Comparison of ENCODE assay signal across 9 cellular contexts in the genomic region with DNA sequence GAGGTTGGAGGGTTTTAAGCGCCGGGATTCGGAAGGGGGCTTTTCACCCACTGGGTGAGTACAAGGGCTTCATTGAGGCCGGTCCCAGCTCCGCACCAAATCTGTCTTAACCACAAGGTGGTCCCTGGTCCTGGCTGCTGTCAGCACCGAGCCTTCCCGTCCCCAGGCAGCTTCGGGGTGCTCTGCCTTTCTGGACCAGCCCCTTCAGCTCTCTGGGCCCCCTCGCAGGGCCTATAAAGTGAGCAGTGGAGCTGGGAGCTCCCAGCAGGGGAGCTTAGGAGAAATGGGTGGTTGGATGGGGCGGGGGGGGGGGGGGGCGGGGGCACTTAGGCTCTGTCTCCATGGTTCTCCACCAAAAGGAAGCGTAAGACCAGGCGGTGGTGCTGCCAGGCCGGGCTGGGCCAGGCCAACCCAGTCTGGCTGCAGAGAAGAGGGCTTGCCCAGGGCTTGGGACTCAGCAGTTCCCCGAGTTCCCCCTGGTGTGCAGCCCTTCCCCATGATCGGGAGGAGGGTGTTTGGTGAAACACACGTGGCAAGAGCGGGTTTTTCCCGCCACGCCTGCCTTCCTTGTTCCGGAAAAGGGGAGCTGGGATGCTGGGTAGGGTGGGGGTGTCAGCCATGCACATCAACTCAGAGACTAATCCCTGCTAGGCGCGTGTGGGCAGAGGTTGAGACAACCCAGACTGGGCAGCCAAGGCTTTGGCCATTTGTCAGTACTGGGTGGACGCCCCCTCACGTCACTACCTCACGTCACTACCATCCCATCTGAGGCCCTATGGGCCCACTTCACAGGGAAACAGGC. TPM values are rescaled to one million over a fixed set of nuclear protein-coding genes. Genes with fewer than 3 reads are reported as not detected.
DNase-seq lines count a peak whose midpoint lies in the region; ATAC-seq and TF ChIP-seq lines count a peak whose summit lies in the region.
"Had no signal": no experiment of that assay in that cellular context is flagged by ENCODE, and none has a peak within 500 bp of the region (broad histone marks: within the 10 kb centered on the region; RNA-seq: fewer than 3 reads in every experiment).

No MANE protein-coding gene starts in this region.

- no peaks in the 10 kb centered on the region for H3K9me3 ChIP-seq in right atrium auricular region

- peak overlapping the region in 1 of 2 donors; percentile 42 for H3K4me3 ChIP-seq in right atrium auricular region

- no peaks in the 10 kb centered on the region for H3K27me3 ChIP-seq in right atrium auricular region

- H3K36me3 ChIP-seq in right atrium auricular region: no peaks in the 10 kb centered on the region

- ATAC-seq in HG02571 (IDR thresholded peaks at IDR 0.05; ENCODE audit: unreplicated experiment): no peak

- peak overlapping the region; percentile 73 to 84 for H3K27ac ChIP-seq in right atrium auricular region

- no peak for TF ChIP-seq CTCF in right atrium auricular region (IDR thresholded peaks at IDR 0.05)

- peaks cover 0 to 19% of the 10 kb centered on the region in 2 donors for H3K4me1 ChIP-seq in right atrium auricular region

- DNase-seq in HCEC 1CT (peak; percentile 81), right atrium auricular region (ENCODE audit: low spot score) (peak; percentile 96), DMS79 (lab: John Stamatoyannopoulos, UW) (no peak), NCI-H1048 (lab: John Stamatoyannopoulos, UW) (no peak), SKM-1 (lab: John Stamatoyannopoulos, UW; ENCODE audit: unreplicated experiment) (no peak)
- DNase-seq in activated naive CD4-positive, alpha-beta T cell treated with anti-CD3 and anti-CD28 coated beads, Interleukin-2, amount 50 U/mL, for 16 hours: peak; percentile 15
- DNase-seq in stimulated activated CD4-positive, alpha-beta T cell treated with anti-CD3 and anti-CD28 coated beads, TNF-alpha, amount 100 ng/mL, for 24 hours (ENCODE audit: low read depth in 3 of 3): peak in 2 of 3 experiments; percentile 6 to 23

RNA-seq across cellular contexts. Expression of gene PRRX2, which starts 32.7 kb away (rescaled TPM):
- 1 to 10 TPM; 1.1 to 6.9 TPM for total RNA-seq in right atrium auricular region
- total RNA-seq: HT1080 had no signal

RNA-seq across cellular contexts. Expression of gene PTGES, which starts 54.7 kb away (rescaled TPM):
- total RNA-seq in right atrium auricular region: 1 to 10 TPM; 1.1 to 2.6 TPM

RNA-seq across cellular contexts. Expression of gene ASB6, which starts 56.2 kb away (rescaled TPM):
- total RNA-seq in right atrium auricular region: 10 to 100 TPM; 10.2 to 12.6 TPM

Comparison
In these comparisons a context has a peak if more than half of its experiments do, and no peak if none do; other contexts are left out.
1. DNase-seq: peak in HCEC 1CT (single experiment), activated naive CD4-positive, alpha-beta T cell treated with anti-CD3 and anti-CD28 coated beads, Interleukin-2, amount 50 U/mL, for 16 hours (single experiment), right atrium auricular region (single experiment) and stimulated activated CD4-positive, alpha-beta T cell treated with anti-CD3 and anti-CD28 coated beads, TNF-alpha, amount 100 ng/mL, for 24 hours (2 of 3); none in DMS79 (single experiment), NCI-H1048 (single experiment) and SKM-1 (single experiment).